Comparison of ENCODE assay signal across 22 cellular contexts in the genomic region with DNA sequence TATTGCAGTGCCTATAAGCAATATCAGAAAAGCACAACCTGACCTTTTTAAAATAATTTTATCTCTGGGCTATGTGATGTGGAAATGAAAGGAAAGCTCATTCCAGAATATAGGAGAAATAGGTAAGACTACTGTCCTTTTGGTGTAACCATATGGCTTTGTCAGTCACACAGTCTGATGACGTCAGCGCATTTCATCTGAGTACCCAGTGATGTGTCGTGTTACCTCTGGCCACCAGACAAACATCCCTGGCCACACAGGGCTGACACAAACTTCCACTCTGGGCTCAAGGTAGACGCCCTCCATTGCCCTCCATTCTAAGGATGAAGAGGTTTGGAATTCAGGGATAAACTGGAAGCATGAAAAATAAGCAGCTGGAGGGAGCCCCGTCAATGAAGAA.
"Had no signal": no experiment of that assay in that cellular context is flagged by ENCODE, and none has a peak within 500 bp of the region (broad histone marks: within the 10 kb centered on the region; RNA-seq: fewer than 3 reads in every experiment).

No MANE protein-coding gene starts in this region.

- H3K27ac ChIP-seq: gastrocnemius medialis, hepatocyte, left ventricle myocardium inferior, lower lobe of right lung, psoas muscle, skin epidermis, stomach, thoracic aorta had no signal

- H3K36me3 ChIP-seq: gastrocnemius medialis, left ventricle myocardium inferior, lower lobe of right lung, stomach, thoracic aorta, transverse colon had no signal

- ATAC-seq: esophagus mucosa; left cardiac atrium; lower lobe of right lung; natural killer cell treated with Interleukin-12 subunit alpha and Interleukin-12 subunit beta and Interleukin-15 and Interleukin-18, amount 100 ng/mL, for 72 hours; sciatic nerve had no signal

- H3K4me1 Mint-ChIP-seq: mesothelial cell of epicardium had no signal

- H3K27me3 ChIP-seq: gastrocnemius medialis, hepatocyte, stomach, transverse colon had no signal

- H3K4me2 ChIP-seq: hepatocyte had no signal

- FAIRE-seq: endometrium, kidney had no signal

- H3K4me3 ChIP-seq: gastrocnemius medialis, hepatocyte, left ventricle myocardium inferior, lower lobe of right lung, psoas muscle, skin epidermis, stomach, thoracic aorta, transverse colon had no signal

- H3K4me1 ChIP-seq: left ventricle myocardium inferior, lower lobe of right lung, psoas muscle, stomach had no signal

- H3K9me3 ChIP-seq: gastrocnemius medialis, left ventricle myocardium inferior, lower lobe of right lung, psoas muscle, stomach, thoracic aorta, transverse colon had no signal

- H3K36me3 Mint-ChIP-seq: mesothelial cell of epicardium; natural killer cell treated with Interleukin-12 subunit alpha and Interleukin-12 subunit beta and Interleukin-15 and Interleukin-18, amount 100 ng/mL, for 72 hours had no signal

- H3K79me2 ChIP-seq: hepatocyte had no signal

- H3K27ac Mint-ChIP-seq: memory B cell; mesothelial cell of epicardium; natural killer cell treated with Interleukin-12 subunit alpha and Interleukin-12 subunit beta and Interleukin-15 and Interleukin-18, amount 100 ng/mL, for 72 hours had no signal

- H3K4me3 Mint-ChIP-seq: memory B cell; mesothelial cell of epicardium; natural killer cell treated with Interleukin-12 subunit alpha and Interleukin-12 subunit beta and Interleukin-15 and Interleukin-18, amount 100 ng/mL, for 72 hours had no signal

- H3K27me3 Mint-ChIP-seq: memory B cell; natural killer cell treated with Interleukin-12 subunit alpha and Interleukin-12 subunit beta and Interleukin-15 and Interleukin-18, amount 100 ng/mL, for 72 hours had no signal

- H2AFZ ChIP-seq: hepatocyte had no signal

- DNase-seq: effector memory CD4-positive, alpha-beta T cell; kidney; left cardiac atrium; left ventricle myocardium inferior; lower lobe of right lung; psoas muscle; retina; stimulated activated CD4-positive, alpha-beta T cell treated with anti-CD3 and anti-CD28 coated beads, Interleukin-2, amount 100 ng/mL, for 24 hours; stimulated activated naive CD4-positive, alpha-beta T cell; stomach; substantia nigra had no signal
